In genomic region chr3:150253622-150254021, GRCh38 we compare ENCODE assay signal across 12 cellular contexts.
DNase-seq lines count a peak whose midpoint lies in the region; ATAC-seq and TF ChIP-seq lines count a peak whose summit lies in the region.
"Had no signal": no experiment of that assay in that cellular context is flagged by ENCODE, and none has a peak within 500 bp of the region (broad histone marks: within the 10 kb centered on the region; RNA-seq: fewer than 3 reads in every experiment).

No MANE protein-coding gene starts in this region.

- TF ChIP-seq CTCF in mucosa of descending colon (IDR thresholded peaks at IDR 0.05), result no peak

- H3K9me3 ChIP-seq in SK-N-MC (ENCODE audit: low read depth, low read length) (no peaks in the 10 kb centered on the region), mucosa of descending colon (no peaks in the 10 kb centered on the region)

- H3K9ac ChIP-seq in SK-N-MC (ENCODE audit: insufficient read length), result no peak overlapping the region

- H3K36me3 ChIP-seq in SK-N-MC (ENCODE audit: insufficient read depth, low read length), result no peaks in the 10 kb centered on the region
- no peaks in the 10 kb centered on the region for H3K36me3 ChIP-seq in mucosa of descending colon (ENCODE audit: low read depth)

- DNase-seq in DMS79 treated with DMSO at 0.1 percent for 48 hours (lab: John Stamatoyannopoulos, UW), result peak; percentile 41
- peak; percentile 84 for DNase-seq in NCI-H1105 (lab: John Stamatoyannopoulos, UW)
- DNase-seq in SK-N-MC (ENCODE audit: low read depth, low spot score), result no peak
- DNase-seq in mucosa of descending colon, result peak in 1 of 3 donors; percentile 27
- no peak for DNase-seq in activated T-cell treated with anti-CD3 and anti-CD28 coated beads, Interleukin-2, amount 50 U/mL, for 48 hours
- no peak for DNase-seq in stimulated activated naive CD8-positive, alpha-beta T cell treated with anti-CD3 and anti-CD28 coated beads, Interleukin-15, Interleukin-2, amounts not matched to agents 100 U/mL and 50 U/mL, for 24 hours
- DNase-seq: HFFc6; stimulated activated CD4-positive, alpha-beta T cell treated with anti-CD3 and anti-CD28 coated beads, Interleukin-12 subunit alpha, Interleukin-12 subunit beta, amount 100 ng/mL, for 4 hours; stimulated activated naive CD4-positive, alpha-beta T cell; T1000 had no signal

- peak overlapping the region; percentile 19; the same call in 1 of the 2 replicates for H3K27ac ChIP-seq in SK-N-MC

- ATAC-seq in mucosa of descending colon (peak; percentile 25), HG02885 (IDR thresholded peaks at IDR 0.05; ENCODE audit: poor library complexity, unreplicated experiment) (no peak)
- ATAC-seq in stimulated activated naive CD8-positive, alpha-beta T cell treated with anti-CD3 and anti-CD28 coated beads, Interleukin-15, Interleukin-2, amounts not matched to agents 100 U/mL and 50 U/mL, for 24 hours, result no peak
- ATAC-seq: activated T-helper 17 cell treated with anti-CD3 and anti-CD28 coated beads, Interleukin-2, amount 50 U/mL, for 72 hours had no signal

- no peak overlapping the region for H3K4me3 ChIP-seq in SK-N-MC
- H3K4me3 ChIP-seq in mucosa of descending colon, result no peak overlapping the region

- H3K4me1 ChIP-seq in mucosa of descending colon (ENCODE audit: low read depth), result peaks cover 7% of the 10 kb centered on the region

- intact Hi-C loops in mucosa of descending colon (cut with DNase I, micrococcal nuclease), result no loop called here

Comparison
In these comparisons a context has a peak if more than half of its experiments do, and no peak if none do; other contexts are left out.
1. DNase-seq: peak in DMS79 treated with DMSO at 0.1 percent for 48 hours (single experiment) and NCI-H1105 (single experiment); none in SK-N-MC (single experiment), activated T-cell treated with anti-CD3 and anti-CD28 coated beads, Interleukin-2, amount 50 U/mL, for 48 hours (0 of 2) and stimulated activated naive CD8-positive, alpha-beta T cell treated with anti-CD3 and anti-CD28 coated beads, Interleukin-15, Interleukin-2, amounts not matched to agents 100 U/mL and 50 U/mL, for 24 hours (single experiment).